In genomic region chr17:31378638-31379037, GRCh38 we compare ENCODE assay signal across 31 cellular contexts. TPM values are rescaled to one million over a fixed set of nuclear protein-coding genes. Genes with fewer than 3 reads are reported as not detected.
DNase-seq lines count a peak whose midpoint lies in the region; ATAC-seq and TF ChIP-seq lines count a peak whose summit lies in the region.
"Had no signal": no experiment of that assay in that cellular context is flagged by ENCODE, and none has a peak within 500 bp of the region (broad histone marks: within the 10 kb centered on the region; RNA-seq: fewer than 3 reads in every experiment).

No MANE protein-coding gene starts in this region.

- peaks cover 32% of the 10 kb centered on the region for H3K4me1 Mint-ChIP-seq in GM23338
- peaks cover 8% of the 10 kb centered on the region for H3K4me1 Mint-ChIP-seq in type B pancreatic cell (ENCODE audit: unreplicated experiment)
- H3K4me1 Mint-ChIP-seq in activated naive CD4-positive, alpha-beta T cell treated with anti-CD3 and anti-CD28 coated beads, Interleukin-2, amount 10 ng/mL, durations not matched to agents 7 days and 5 days: no peaks in the 10 kb centered on the region
- H3K4me1 Mint-ChIP-seq: activated T-helper 17 cell treated with anti-CD3 and anti-CD28 coated beads, Interleukin-2, amount 50 U/mL, for 72 hours; central memory CD8-positive, alpha-beta T cell; nephron had no signal

- H3K36me3 Mint-ChIP-seq in GM23338 (ENCODE audit: low read depth) (no peaks in the 10 kb centered on the region), type B pancreatic cell (peaks cover 18% of the 10 kb centered on the region)
- H3K36me3 Mint-ChIP-seq in activated naive CD4-positive, alpha-beta T cell treated with anti-CD3 and anti-CD28 coated beads, Interleukin-2, amount 10 ng/mL, durations not matched to agents 7 days and 5 days: no peaks in the 10 kb centered on the region

- H3K36me3 ChIP-seq in GM23338 (ENCODE audit: insufficient read depth) (no peaks in the 10 kb centered on the region), WERI-Rb-1 (peaks cover 13% of the 10 kb centered on the region)

- H3K27ac ChIP-seq in GM23338 (ENCODE audit: low read depth) (peak overlapping the region; percentile 28; the same call in 1 of the 2 replicates), WERI-Rb-1 (no peak overlapping the region)
- H3K27ac ChIP-seq: parathyroid adenoma, sigmoid colon, stomach, tibial artery, VCaP had no signal

- no peaks in the 10 kb centered on the region for H3K79me2 ChIP-seq in GM23338 (replicated peaks; ENCODE audit: insufficient read depth)
- H3K79me2 ChIP-seq: parathyroid adenoma had no signal

- TF ChIP-seq CTCF in GM23338 (conservative IDR thresholded peaks at IDR 0.05; ENCODE audit: low read depth in 2 of 2) (peak; percentile 15 to 37; a peak in 3 of 4 replicates), WERI-Rb-1 (IDR thresholded peaks at IDR 0.05; ENCODE audit: low read depth, low read length) (peak; percentile 37), fibroblast of villous mesenchyme (IDR thresholded peaks at IDR 0.05; ENCODE audit: insufficient read depth, low read depth, low read length) (peak; percentile 5), type B pancreatic cell (conservative IDR thresholded peaks at IDR 0.05) (peak; percentile 45)

- H3K4me3 Mint-ChIP-seq in GM23338: no peak overlapping the region
- H3K4me3 Mint-ChIP-seq in type B pancreatic cell: no peak overlapping the region
- no peak overlapping the region for H3K4me3 Mint-ChIP-seq in activated naive CD4-positive, alpha-beta T cell treated with anti-CD3 and anti-CD28 coated beads, Interleukin-2, amount 10 ng/mL, durations not matched to agents 7 days and 5 days
- H3K4me3 Mint-ChIP-seq: activated naive CD8-positive, alpha-beta T cell; activated T-helper 17 cell treated with anti-CD3 and anti-CD28 coated beads, Interleukin-2, amount 50 U/mL, for 72 hours; CD8-positive, alpha-beta T cell; central memory CD8-positive, alpha-beta T cell; nephron had no signal

- no peak overlapping the region for H2AFZ ChIP-seq in GM23338
- H2AFZ ChIP-seq: parathyroid adenoma had no signal

- H3K27ac Mint-ChIP-seq in GM23338: peak overlapping the region; percentile 30; the same call in 1 of the 2 replicates
- H3K27ac Mint-ChIP-seq in type B pancreatic cell: no peak overlapping the region
- no peak overlapping the region for H3K27ac Mint-ChIP-seq in activated naive CD4-positive, alpha-beta T cell treated with anti-CD3 and anti-CD28 coated beads, Interleukin-2, amount 10 ng/mL, durations not matched to agents 7 days and 5 days
- H3K27ac Mint-ChIP-seq: activated naive CD8-positive, alpha-beta T cell; activated T-helper 17 cell treated with anti-CD3 and anti-CD28 coated beads, Interleukin-2, amount 50 U/mL, for 72 hours; CD8-positive, alpha-beta T cell; nephron had no signal

- H3K9me3 Mint-ChIP-seq in GM23338 (no peaks in the 10 kb centered on the region), type B pancreatic cell (no peaks in the 10 kb centered on the region)
- H3K9me3 Mint-ChIP-seq in activated naive CD4-positive, alpha-beta T cell treated with anti-CD3 and anti-CD28 coated beads, Interleukin-2, amount 10 ng/mL, durations not matched to agents 7 days and 5 days: no peaks in the 10 kb centered on the region
- H3K9me3 Mint-ChIP-seq: activated T-helper 17 cell treated with anti-CD3 and anti-CD28 coated beads, Interleukin-2, amount 50 U/mL, for 72 hours; CD8-positive, alpha-beta T cell; central memory CD8-positive, alpha-beta T cell; nephron had no signal

- no peaks in the 10 kb centered on the region for H3K9me3 ChIP-seq in WERI-Rb-1 (ENCODE audit: severe bottlenecking)
- H3K9me3 ChIP-seq: mucosa of descending colon, sigmoid colon, stomach, tibial artery had no signal

- peak overlapping the region; percentile 48; the same call in 1 of the 2 replicates for H3K4me2 ChIP-seq in GM23338

- H3K9me2 ChIP-seq in GM23338 (ENCODE audit: insufficient read depth): no peaks in the 10 kb centered on the region

- no peaks in the 10 kb centered on the region for H3K27me3 Mint-ChIP-seq in GM23338 (ENCODE audit: insufficient read depth, low read depth, poor library complexity)
- no peaks in the 10 kb centered on the region for H3K27me3 Mint-ChIP-seq in type B pancreatic cell
- H3K27me3 Mint-ChIP-seq in activated naive CD4-positive, alpha-beta T cell treated with anti-CD3 and anti-CD28 coated beads, Interleukin-2, amount 10 ng/mL, durations not matched to agents 7 days and 5 days: no peaks in the 10 kb centered on the region
- H3K27me3 Mint-ChIP-seq: activated naive CD8-positive, alpha-beta T cell; activated T-helper 17 cell treated with anti-CD3 and anti-CD28 coated beads, Interleukin-2, amount 50 U/mL, for 72 hours; central memory CD8-positive, alpha-beta T cell had no signal

- CTCF ChIA-PET in activated naive CD4-positive, alpha-beta T cell treated with anti-CD3 and anti-CD28 coated beads, Interleukin-2, amount 10 ng/mL, durations not matched to agents 7 days and 5 days (lab: Charles Lee): interaction anchor here (1.4 to 1.5 kb wide), 2 partner anchors 10 to 11 kb away, joined by 4 to 5 read pairs; no protein-coding TSS in a partner anchor

- no peak overlapping the region for H3K4me3 ChIP-seq in GM23338
- H3K4me3 ChIP-seq in WERI-Rb-1 (ENCODE audit: low read depth, low read length): no peak overlapping the region
- no peak overlapping the region for H3K4me3 ChIP-seq in fibroblast of villous mesenchyme (ENCODE audit: low read depth, low read length)
- H3K4me3 ChIP-seq: mucosa of descending colon, sigmoid colon, stomach, tibial artery had no signal

- no peaks in the 10 kb centered on the region for H4K20me1 ChIP-seq in GM23338 (replicated peaks; ENCODE audit: insufficient read depth)

- peaks cover 31% of the 10 kb centered on the region for H3K4me1 ChIP-seq in GM23338 (ENCODE audit: insufficient read depth)
- H3K4me1 ChIP-seq: parathyroid adenoma, tibial artery had no signal

- DNase-seq in GM23338 (ENCODE audit: low spot score) (peak; percentile 81), WERI-Rb-1 (no peak), fibroblast of villous mesenchyme (ENCODE audit: low read depth) (no peak), type B pancreatic cell (ENCODE audit: extremely low spot score, unreplicated experiment) (no peak), D341Med (ENCODE audit: low spot score) (no peak)
- no peak for DNase-seq in activated naive CD4-positive, alpha-beta T cell treated with anti-CD3 and anti-CD28 coated beads, Interleukin-2, amount 10 ng/mL, durations not matched to agents 7 days and 5 days
- DNase-seq: activated CD4-positive, alpha-beta T cell treated with anti-CD3 and anti-CD28 coated beads, Interleukin-2, amount 50 U/mL, for 1 hour; aorta; CD8-positive, alpha-beta T cell; DMS53; erythroblast; foreskin melanocyte; GF-D8; HCEC 1CT; IMR-90; islet precursor cell; mucosa of descending colon; NCI-H1092 treated with DMSO at 0.1 percent for 48 hours; NCI-H2029; NCI-H748 treated with DMSO at 0.1 percent for 48 hours; sigmoid colon; stimulated activated CD4-positive, alpha-beta T cell treated with anti-CD3 and anti-CD28 coated beads, Interleukin-15, amount 100 ng/mL, for 24 hours; stomach; tibial artery had no signal

- no peaks in the 10 kb centered on the region for H3F3A ChIP-seq in GM23338 (replicated peaks; ENCODE audit: low read depth)

- no peaks in the 10 kb centered on the region for H3K27me3 ChIP-seq in GM23338 (ENCODE audit: insufficient read depth)
- H3K27me3 ChIP-seq in WERI-Rb-1 (ENCODE audit: insufficient read depth, low read depth, severe bottlenecking): no peaks in the 10 kb centered on the region
- H3K27me3 ChIP-seq: sigmoid colon, stomach, tibial artery had no signal

- ATAC-seq in GM23338 (peak; percentile 83), GM18868 (IDR thresholded peaks at IDR 0.05; ENCODE audit: unreplicated experiment) (no peak)
- ATAC-seq: activated T-helper 17 cell treated with anti-CD3 and anti-CD28 coated beads, Interleukin-2, amount 50 U/mL, for 72 hours; CD8-positive, alpha-beta T cell; mucosa of descending colon had no signal

TF ChIP-seq in GM23338, 12 proteins besides CTCF, POLR2A, EP300 and RAD21 (continues in another document):
- TF ChIP-seq REST (IDR thresholded peaks at IDR 0.05; ENCODE audit: unreplicated experiment): no peak
- TF ChIP-seq EZH2phosphoT487 (IDR thresholded peaks at IDR 0.05; ENCODE audit: unreplicated experiment): no peak

RNA-seq across cellular contexts. Expression of gene RAB11FIP4, which starts 12.8 kb away (rescaled TPM):
- 65.1 and 65.6 TPM in 2 replicates for total RNA-seq in GM23338 (2014; rRNA removed; shearing (Covaris generic))
- polyA plus RNA-seq in GM23338 (2016; fragmentation: Nextera tagmentation; extraction: Ambion mirVana): 26.0 and 26.7 TPM in 2 replicates
- under 0.01 TPM in 2 replicates for total RNA-seq in fibroblast of villous mesenchyme
- 32.4 and 44.7 TPM in 2 replicates for total RNA-seq in type B pancreatic cell (ENCODE audit: low replicate concordance)

RNA-seq across cellular contexts. Expression of gene EVI2A, which starts 57.2 kb away (rescaled TPM):
- not detected in 2 replicates for total RNA-seq in GM23338 (2014; rRNA removed; shearing (Covaris generic))
- 0.96 and 1.3 TPM in 2 replicates for polyA plus RNA-seq in GM23338 (2016; fragmentation: Nextera tagmentation; extraction: Ambion mirVana)
- total RNA-seq in fibroblast of villous mesenchyme (0.32 and 0.43 TPM in 2 replicates), type B pancreatic cell (ENCODE audit: low replicate concordance) (not detected in 2 replicates)

Comparison
In these comparisons a context has a peak if more than half of its experiments do, and no peak if none do; other contexts are left out.
1. RNA of gene RAB11FIP4, which starts 12.8 kb away (total RNA-seq): 65.1 to 65.6 TPM in GM23338 and 32.4 to 44.7 TPM in type B pancreatic cell; under 0.01 TPM in fibroblast of villous mesenchyme; every median in the first group is over 10 times any median in the second.
2. Peak in every context shown above with its lines, with median percentiles within 50 percentile points of each other: CTCF ChIP-seq.